Comparison of ENCODE assay signal across 20 cellular contexts in the genomic region with DNA sequence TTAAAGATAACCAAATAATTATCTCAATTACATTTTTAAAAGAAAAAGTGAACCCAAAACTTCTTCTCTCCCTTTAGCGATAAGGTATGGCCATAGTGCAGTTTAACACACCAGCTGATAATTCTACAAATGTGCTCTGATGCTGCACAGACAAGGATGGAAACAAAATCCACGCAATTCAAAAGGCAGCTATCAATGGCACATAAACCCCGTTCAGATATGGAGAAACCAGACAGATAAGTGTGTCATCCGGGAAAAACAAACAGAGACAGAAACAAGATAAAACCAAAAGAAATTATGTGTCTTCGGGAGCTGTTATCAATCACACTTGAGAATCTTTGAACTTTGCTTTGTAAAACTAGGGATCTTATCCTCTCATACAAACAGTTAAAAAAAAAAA.
DNase-seq lines count a peak whose midpoint lies in the region; ATAC-seq and TF ChIP-seq lines count a peak whose summit lies in the region.
"Had no signal": no experiment of that assay in that cellular context is flagged by ENCODE, and none has a peak within 500 bp of the region (broad histone marks: within the 10 kb centered on the region; RNA-seq: fewer than 3 reads in every experiment).

No MANE protein-coding gene starts in this region.

- H4K20me1 ChIP-seq in smooth muscle cell (ENCODE audit: low read depth) = no peaks in the 10 kb centered on the region

- no peaks in the 10 kb centered on the region for H3K9me3 Mint-ChIP-seq in chondrocyte (ENCODE audit: low read depth)
- H3K9me3 Mint-ChIP-seq: CD8-positive, alpha-beta T cell had no signal

- H3K9ac ChIP-seq in mesendoderm (ENCODE audit: low read length) (no peak overlapping the region), smooth muscle cell (ENCODE audit: low read depth) (peak overlapping the region; percentile 24)
- H3K9ac ChIP-seq: BLaER1 treated with 17β-estradiol and CSF1 and Interleukin-3, amounts not matched to agents 10 nM and 100 nM; KMS-11 had no signal

- H4K5ac ChIP-seq in mesendoderm (ENCODE audit: low read length) = no peak overlapping the region

- H3K27ac Mint-ChIP-seq in chondrocyte (ENCODE audit: unreplicated experiment) = peak overlapping the region; percentile 29
- H3K27ac Mint-ChIP-seq: CD8-positive, alpha-beta T cell had no signal

- no CpG with 5 or more reads among the region's 5 CpGs for WGBS in mesendoderm (ENCODE audit: extremely low coverage, insufficient coverage, low lambda C conversion rate)
- WGBS in smooth muscle cell (ENCODE audit: low lambda C conversion rate) = 10% methylated on average over 5 of the region's 5 CpGs

- H3K27me3 ChIP-seq in cardiac muscle cell (no peaks in the 10 kb centered on the region), mesendoderm (ENCODE audit: insufficient read depth, low read length, poor library complexity) (no peaks in the 10 kb centered on the region), smooth muscle cell (ENCODE audit: low read depth) (no peaks in the 10 kb centered on the region)
- H3K27me3 ChIP-seq: BLaER1 treated with 17β-estradiol and CSF1 and Interleukin-3, amounts not matched to agents 10 nM and 100 nM had no signal

- peak overlapping the region; percentile 82 for H3K27ac ChIP-seq in cardiac muscle cell
- peak overlapping the region; percentile 71 for H3K27ac ChIP-seq in mesendoderm (ENCODE audit: low read depth, low read length)
- peak overlapping the region; percentile 91 for H3K27ac ChIP-seq in smooth muscle cell (ENCODE audit: low read depth)
- H3K27ac ChIP-seq: 22Rv1; BLaER1 treated with 17β-estradiol and CSF1 and Interleukin-3, amounts not matched to agents 10 nM and 100 nM; KMS-11; RWPE1 had no signal

- TF ChIP-seq CTCF in cardiac muscle cell (IDR thresholded peaks at IDR 0.05; ENCODE audit: low read depth, low read length) (no peak), chondrocyte (IDR thresholded peaks at IDR 0.05) (no peak), smooth muscle cell (IDR thresholded peaks at IDR 0.05; ENCODE audit: borderline replicate concordance, insufficient read depth, poor library complexity, severe bottlenecking) (no peak)

- DNase-seq in cardiac muscle cell (ENCODE audit: low read depth in 1 of 2, low spot score in 1 of 2) = no peak
- DNase-seq in Right ventricle myocardium superior = no peak
- DNase-seq in chondrocyte (ENCODE audit: low spot score) = no peak
- peak; percentile 49 for DNase-seq in mesendoderm
- DNase-seq in smooth muscle cell (lab: John Stamatoyannopoulos, UW; ENCODE audit: unreplicated experiment) = no peak
- no peak for DNase-seq in activated CD4-positive, alpha-beta T cell treated with anti-CD3 and anti-CD28 coated beads for 1 hour
- no peak for DNase-seq in T-helper 9 cell
- DNase-seq in NCI-H146 (lab: John Stamatoyannopoulos, UW) = no peak
- DNase-seq: CD8-positive, alpha-beta T cell; GOT3; MV-4-11; NCI-H187; NCI-H2107; NCI-H226; NCI-H524 treated with DMSO at 0.1 percent for 48 hours; PC-3 had no signal

- peak overlapping the region; percentile 86 for H2BK120ac ChIP-seq in mesendoderm (ENCODE audit: low read depth, low read length)

- peak overlapping the region; percentile 68 for H3K18ac ChIP-seq in mesendoderm (ENCODE audit: low read length)

- H3K9me3 ChIP-seq in cardiac muscle cell (ENCODE audit: low read depth) = no peaks in the 10 kb centered on the region
- no peaks in the 10 kb centered on the region for H3K9me3 ChIP-seq in smooth muscle cell (replicated peaks; ENCODE audit: low read depth)
- H3K9me3 ChIP-seq: BLaER1 treated with 17β-estradiol and CSF1 and Interleukin-3, amounts not matched to agents 10 nM and 100 nM had no signal

- no peaks in the 10 kb centered on the region for H3K36me3 Mint-ChIP-seq in chondrocyte (ENCODE audit: low read depth)
- H3K36me3 Mint-ChIP-seq: CD8-positive, alpha-beta T cell had no signal

- H3K4ac ChIP-seq in mesendoderm (ENCODE audit: low read depth, low read length) = peak overlapping the region; percentile 43

- H3K79me1 ChIP-seq in mesendoderm (ENCODE audit: low read length) = peaks cover 7% of the 10 kb centered on the region

- H3K23ac ChIP-seq in mesendoderm (ENCODE audit: low read length) = no peak overlapping the region

- H2BK15ac ChIP-seq in mesendoderm (replicated peaks; ENCODE audit: low read depth) = peak overlapping the region; percentile 80

- H3K4me3 ChIP-seq in cardiac muscle cell (no peak overlapping the region), mesendoderm (ENCODE audit: low read length) (no peak overlapping the region), smooth muscle cell (no peak overlapping the region)
- H3K4me3 ChIP-seq: BLaER1 treated with 17β-estradiol and CSF1 and Interleukin-3, amounts not matched to agents 10 nM and 100 nM had no signal

- intact Hi-C loops in Right ventricle myocardium superior (cut with DNase I) = loop anchor here (10.0 kb wide), 1 partner anchor 68 kb away; no protein-coding TSS in a partner anchor

- H4K8ac ChIP-seq in mesendoderm (ENCODE audit: low read depth, low read length) = no peak overlapping the region

- H3K36me3 ChIP-seq in cardiac muscle cell (no peaks in the 10 kb centered on the region), mesendoderm (ENCODE audit: control insufficient read depth, insufficient read depth, low read length) (no peaks in the 10 kb centered on the region), smooth muscle cell (ENCODE audit: low read depth) (no peaks in the 10 kb centered on the region)

- H2BK5ac ChIP-seq in mesendoderm (ENCODE audit: low read length) = no peak overlapping the region

- no peaks in the 10 kb centered on the region for H3K27me3 Mint-ChIP-seq in chondrocyte (ENCODE audit: low read depth)

- no peak overlapping the region for H3K4me3 Mint-ChIP-seq in chondrocyte (ENCODE audit: unreplicated experiment)
- H3K4me3 Mint-ChIP-seq: CD8-positive, alpha-beta T cell had no signal

- H3F3A ChIP-seq in smooth muscle cell (ENCODE audit: low read depth) = peaks cover 57% of the 10 kb centered on the region

- H2AFZ ChIP-seq in smooth muscle cell (ENCODE audit: low read depth) = no peak overlapping the region

- H3K56ac ChIP-seq in mesendoderm (ENCODE audit: low read length) = peak overlapping the region; percentile 26

- peaks cover 22% of the 10 kb centered on the region for H3K79me2 ChIP-seq in mesendoderm (ENCODE audit: control insufficient read depth, insufficient read depth, low read length)
- peaks cover 47% of the 10 kb centered on the region for H3K79me2 ChIP-seq in smooth muscle cell (ENCODE audit: low read depth)

- H3K4me1 ChIP-seq in cardiac muscle cell (ENCODE audit: low read depth) = peaks cover 75% of the 10 kb centered on the region
- peaks cover 43% of the 10 kb centered on the region for H3K4me1 ChIP-seq in mesendoderm (ENCODE audit: control insufficient read depth, low read depth, low read length)
- peaks cover 76% of the 10 kb centered on the region for H3K4me1 ChIP-seq in smooth muscle cell (ENCODE audit: low read depth)

- no peak for ATAC-seq in Right ventricle myocardium superior (ENCODE audit: poor library complexity)
- ATAC-seq: CD8-positive, alpha-beta T cell; PC-3 had no signal

- no peak overlapping the region for H2AK5ac ChIP-seq in mesendoderm (ENCODE audit: low read length)

- H3K4me2 ChIP-seq in mesendoderm (ENCODE audit: low read length) = no peak overlapping the region
- peak overlapping the region; percentile 68 for H3K4me2 ChIP-seq in smooth muscle cell
- H3K4me2 ChIP-seq: BLaER1 treated with 17β-estradiol and CSF1 and Interleukin-3, amounts not matched to agents 10 nM and 100 nM; KMS-11 had no signal

- peaks cover 59% of the 10 kb centered on the region for H3K4me1 Mint-ChIP-seq in chondrocyte (ENCODE audit: low read depth)
